In the genomic region with DNA sequence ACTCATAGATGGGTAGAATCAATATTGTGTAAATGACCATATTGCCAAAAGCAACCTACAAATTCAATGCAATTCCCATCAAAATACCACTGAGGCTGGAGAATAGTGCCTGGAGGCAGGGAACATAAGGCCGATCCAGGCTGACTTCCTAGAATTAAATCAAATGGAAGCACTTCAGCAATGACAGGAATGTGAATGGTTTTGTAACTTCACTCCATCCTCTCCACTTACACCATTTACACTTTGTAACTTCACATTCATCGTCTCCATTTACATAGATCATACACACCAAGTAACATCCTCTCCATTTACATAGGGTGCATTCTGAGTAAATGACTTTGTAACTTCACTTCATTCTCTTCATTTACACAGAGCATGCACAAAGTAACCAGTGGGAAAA, we compare ENCODE assay signal across 24 cellular contexts. TPM values are rescaled to one million over a fixed set of nuclear protein-coding genes. Genes with fewer than 3 reads are reported as not detected.
DNase-seq lines count a peak whose midpoint lies in the region; ATAC-seq and TF ChIP-seq lines count a peak whose summit lies in the region.
"Had no signal": no experiment of that assay in that cellular context is flagged by ENCODE, and none has a peak within 500 bp of the region (broad histone marks: within the 10 kb centered on the region; RNA-seq: fewer than 3 reads in every experiment).

No MANE protein-coding gene starts in this region.

- DNase-seq in IMR-90 (peak; percentile 39), dedifferentiated amniotic fluid mesenchymal stem cell (ENCODE audit: extremely low spot score) (peak; percentile 58), OCI-M2 (lab: John Stamatoyannopoulos, UW; ENCODE audit: unreplicated experiment) (no peak), cortex of kidney (lab: John Stamatoyannopoulos, UW) (no peak), AML-193 (lab: John Stamatoyannopoulos, UW) (no peak)
- DNase-seq in activated CD8-positive, alpha-beta T cell treated with anti-CD3 and anti-CD28 coated beads for 36 hours, result no peak
- DNase-seq: activated CD4-positive, alpha-beta T cell treated with anti-CD3 and anti-CD28 coated beads, Interleukin-2, amount 50 U/mL, for 1 hour; activated T-cell treated with anti-CD3 and anti-CD28 coated beads, Interleukin-2, amount 50 U/mL, for 1 hour; COR-L47; effector CD8-positive, alpha-beta T cell; foreskin keratinocyte; lower lobe of right lung; NCI-H1694; NCI-H524 treated with DMSO at 0.1 percent for 48 hours; PC-9; stimulated activated naive CD8-positive, alpha-beta T cell treated with anti-CD3 and anti-CD28 coated beads, Interleukin-15, amount 100 ng/mL, for 72 hours had no signal

- no peak for TF ChIP-seq POLR2A in IMR-90 (IDR thresholded peaks at IDR 0.05; ENCODE audit: low read depth, low read length)

- no peak overlapping the region for H3K56ac ChIP-seq in IMR-90 (ENCODE audit: extremely low read depth, insufficient read depth, low read length)

- peak; percentile 76 for ATAC-seq in IMR-90 (ENCODE audit: low read depth)
- ATAC-seq in activated CD8-positive, alpha-beta T cell treated with anti-CD3 and anti-CD28 coated beads for 36 hours, result no peak
- ATAC-seq: foreskin keratinocyte; GM12878; lower lobe of right lung; natural killer cell treated with Interleukin-12 subunit alpha and Interleukin-12 subunit beta and Interleukin-15 and Interleukin-18, amount 100 ng/mL, for 72 hours; stimulated activated naive CD8-positive, alpha-beta T cell treated with anti-CD3 and anti-CD28 coated beads, Interleukin-15, amount 100 ng/mL, for 72 hours had no signal

- peaks cover 5% of the 10 kb centered on the region for H3K9me1 ChIP-seq in IMR-90 (ENCODE audit: insufficient read depth, low read length)

- H3K27me3 ChIP-seq in BLaER1 (no peaks in the 10 kb centered on the region), IMR-90 (ENCODE audit: control insufficient read depth, insufficient read depth, low read length) (no peaks in the 10 kb centered on the region)
- H3K27me3 ChIP-seq: breast epithelium, foreskin keratinocyte had no signal

- no peak overlapping the region for H2AFZ ChIP-seq in IMR-90 (replicated peaks; ENCODE audit: low read length, poor library complexity)
- H2AFZ ChIP-seq: PC-9 had no signal

- H3K4ac ChIP-seq in IMR-90 (ENCODE audit: low read depth, low read length), result no peak overlapping the region

- H3K27ac ChIP-seq in BLaER1 (no peak overlapping the region), IMR-90 (ENCODE audit: insufficient read depth, low read length) (no peak overlapping the region), mesodermal cell (ENCODE audit: low read depth, low read length, severe bottlenecking) (peak overlapping the region; percentile 29)
- H3K27ac ChIP-seq: breast epithelium, foreskin keratinocyte, lower lobe of right lung, PC-9 had no signal

- dilution Hi-C loops in IMR-90 (cut with HindIII; ENCODE audit: low sequenced_read_pairs, unreplicated experiment), result no loop called here

- H3K9ac ChIP-seq in BLaER1 (no peak overlapping the region), IMR-90 (ENCODE audit: low read depth, low read length) (no peak overlapping the region)

- H3K4me3 ChIP-seq in BLaER1 (no peak overlapping the region), IMR-90 (ENCODE audit: insufficient read depth, low read depth, low read length) (no peak overlapping the region), mesodermal cell (ENCODE audit: extremely low read depth, insufficient read depth, low read length, poor library complexity, severe bottlenecking) (no peak overlapping the region)
- H3K4me3 ChIP-seq: breast epithelium, GM12878, lower lobe of right lung, PC-9 had no signal

- in situ Hi-C loops in IMR-90 (cut with MboI; ENCODE audit: low sequenced_read_pairs), result no loop called here

- H3K14ac ChIP-seq in IMR-90 (replicated peaks; ENCODE audit: low read depth, low read length), result no peak overlapping the region

- H3K36me3 ChIP-seq in BLaER1 (no peaks in the 10 kb centered on the region), IMR-90 (ENCODE audit: control insufficient read depth, insufficient read depth, low read length) (no peaks in the 10 kb centered on the region), mesodermal cell (ENCODE audit: control insufficient read depth, insufficient read depth, low read length) (no peaks in the 10 kb centered on the region)
- H3K36me3 ChIP-seq: breast epithelium, lower lobe of right lung had no signal

- TF ChIP-seq RAD21 in IMR-90 (IDR thresholded peaks at IDR 0.05; ENCODE audit: low read length), result no peak

- H3K18ac ChIP-seq in IMR-90 (ENCODE audit: low read depth, low read length), result peak overlapping the region; percentile 61; the same call in 1 of the 2 replicates

- no peak overlapping the region for H4K5ac ChIP-seq in IMR-90 (ENCODE audit: low read depth, low read length)

- 100% methylated on average over 1 of the region's 2 CpGs; no CpG with 5 or more reads in 1 of the 2 experiments for WGBS in IMR-90 (ENCODE audit: extremely low coverage in 2 of 2, insufficient read length in 1 of 2), 2 experiments
- whole genome bisulfite sequencing in mesodermal cell (ENCODE audit: insufficient coverage in 2 of 2), 2 experiments, result 88 to 89% methylated on average over 1 of the region's 2 CpGs

- H2BK20ac ChIP-seq in IMR-90 (ENCODE audit: low read depth, low read length), result peak overlapping the region; percentile 0; the same call in 1 of the 2 replicates

- BruUV-seq in IMR-90 (replicated peaks; lab: Mats Ljungman, UMichigan), result no TSS peak

- no peak overlapping the region for H2AK9ac ChIP-seq in IMR-90 (replicated peaks; ENCODE audit: low read depth, low read length, poor library complexity)

- no peak overlapping the region for H4K91ac ChIP-seq in IMR-90 (ENCODE audit: insufficient read depth, low read depth, low read length)

- no peak for TF ChIP-seq CTCF in IMR-90 (conservative IDR thresholded peaks at IDR 0.05; ENCODE audit: low read depth, low read length)
- no peak for TF ChIP-seq CTCF in activated CD8-positive, alpha-beta T cell treated with anti-CD3 and anti-CD28 coated beads for 36 hours (IDR thresholded peaks at IDR 0.05)

- no peak overlapping the region for H2AK5ac ChIP-seq in IMR-90 (ENCODE audit: low read depth, low read length)

- no peak overlapping the region for H4K8ac ChIP-seq in IMR-90 (ENCODE audit: low read depth in 2 of 2, low read length in 2 of 2)

- H3K4me1 Mint-ChIP-seq in activated CD8-positive, alpha-beta T cell treated with anti-CD3 and anti-CD28 coated beads for 36 hours (ENCODE audit: low read depth), result no peaks in the 10 kb centered on the region
- H3K4me1 Mint-ChIP-seq: activated naive CD4-positive, alpha-beta T cell treated with anti-CD3 and anti-CD28 coated beads, Interleukin-2, amount 50 U/mL, for 24 hours; stimulated activated naive CD8-positive, alpha-beta T cell treated with anti-CD3 and anti-CD28 coated beads, Interleukin-15, amount 100 ng/mL, for 72 hours had no signal

- POLR2A ChIA-PET in IMR-90 (lab: Charles Lee; ENCODE audit: unreplicated experiment), result no interaction called here
- POLR2A ChIA-PET in activated CD8-positive, alpha-beta T cell treated with anti-CD3 and anti-CD28 coated beads for 36 hours (lab: Charles Lee), result no interaction called here

- H2BK120ac ChIP-seq in IMR-90 (ENCODE audit: low read depth, low read length), result no peak overlapping the region

- CTCF ChIA-PET in IMR-90 (lab: Yijun Ruan, JAX), result interaction anchor here (0.6 kb wide), 1 partner anchor 19 kb away, joined by 3 read pairs; no protein-coding TSS in a partner anchor
- CTCF ChIA-PET in activated CD8-positive, alpha-beta T cell treated with anti-CD3 and anti-CD28 coated beads for 36 hours (lab: Charles Lee), result no interaction called here

- H3K4me3 Mint-ChIP-seq in activated CD8-positive, alpha-beta T cell treated with anti-CD3 and anti-CD28 coated beads for 36 hours, result no peak overlapping the region
- H3K4me3 Mint-ChIP-seq: activated naive CD4-positive, alpha-beta T cell treated with anti-CD3 and anti-CD28 coated beads, Interleukin-2, amount 50 U/mL, for 24 hours; natural killer cell treated with Interleukin-12 subunit alpha and Interleukin-12 subunit beta and Interleukin-15 and Interleukin-18, amount 100 ng/mL, for 72 hours; stimulated activated naive CD8-positive, alpha-beta T cell treated with anti-CD3 and anti-CD28 coated beads, Interleukin-15, amount 100 ng/mL, for 72 hours had no signal

- H3K4me2 ChIP-seq in BLaER1 (peak overlapping the region; percentile 49; the same call in 1 of the 2 replicates), IMR-90 (ENCODE audit: low read depth, low read length) (peak overlapping the region; percentile 67)
- H3K4me2 ChIP-seq: PC-9 had no signal

- no peak overlapping the region for H3K27ac Mint-ChIP-seq in activated CD8-positive, alpha-beta T cell treated with anti-CD3 and anti-CD28 coated beads for 36 hours
- H3K27ac Mint-ChIP-seq: activated naive CD4-positive, alpha-beta T cell treated with anti-CD3 and anti-CD28 coated beads, Interleukin-2, amount 50 U/mL, for 24 hours; natural killer cell treated with Interleukin-12 subunit alpha and Interleukin-12 subunit beta and Interleukin-15 and Interleukin-18, amount 100 ng/mL, for 72 hours; stimulated activated naive CD8-positive, alpha-beta T cell treated with anti-CD3 and anti-CD28 coated beads, Interleukin-15, amount 100 ng/mL, for 72 hours had no signal

- H3K23ac ChIP-seq in IMR-90 (ENCODE audit: low read depth, low read length), result no peak overlapping the region

- peaks cover 22% of the 10 kb centered on the region for H3K4me1 ChIP-seq in BLaER1
- peaks cover 6% of the 10 kb centered on the region for H3K4me1 ChIP-seq in IMR-90 (ENCODE audit: control insufficient read depth, insufficient read depth, low read length)
- H3K4me1 ChIP-seq in mesodermal cell (ENCODE audit: control insufficient read depth, insufficient read depth, low read length, poor library complexity, severe bottlenecking), result peaks cover 6% of the 10 kb centered on the region
- H3K4me1 ChIP-seq: breast epithelium, foreskin keratinocyte, lower lobe of right lung had no signal

- H2BK5ac ChIP-seq in IMR-90 (ENCODE audit: low read depth, low read length, poor library complexity, severe bottlenecking), result peak overlapping the region; percentile 35

- peaks cover 8% of the 10 kb centered on the region for H3K9me3 Mint-ChIP-seq in activated CD8-positive, alpha-beta T cell treated with anti-CD3 and anti-CD28 coated beads for 36 hours

- H3K79me1 ChIP-seq in IMR-90 (ENCODE audit: low read depth in 1 of 2, low read length in 2 of 2), result no peaks in the 10 kb centered on the region

- H3K9me3 ChIP-seq in BLaER1 (peaks cover 21% of the 10 kb centered on the region; the same call in 1 of the 2 replicates), IMR-90 (ENCODE audit: control insufficient read depth, insufficient read depth, low read length) (no peaks in the 10 kb centered on the region), mesodermal cell (ENCODE audit: control insufficient read depth, low read length) (no peaks in the 10 kb centered on the region)
- H3K9me3 ChIP-seq: breast epithelium, lower lobe of right lung had no signal

- no peaks in the 10 kb centered on the region for H3K27me3 Mint-ChIP-seq in activated CD8-positive, alpha-beta T cell treated with anti-CD3 and anti-CD28 coated beads for 36 hours
- H3K27me3 Mint-ChIP-seq: activated naive CD4-positive, alpha-beta T cell treated with anti-CD3 and anti-CD28 coated beads, Interleukin-2, amount 50 U/mL, for 24 hours; natural killer cell treated with Interleukin-12 subunit alpha and Interleukin-12 subunit beta and Interleukin-15 and Interleukin-18, amount 100 ng/mL, for 72 hours; stimulated activated naive CD8-positive, alpha-beta T cell treated with anti-CD3 and anti-CD28 coated beads, Interleukin-15, amount 100 ng/mL, for 72 hours had no signal

- H4K20me1 ChIP-seq in BLaER1 (no peaks in the 10 kb centered on the region), IMR-90 (ENCODE audit: insufficient read depth, low read length) (no peaks in the 10 kb centered on the region)

- no peaks in the 10 kb centered on the region for H3K36me3 Mint-ChIP-seq in activated CD8-positive, alpha-beta T cell treated with anti-CD3 and anti-CD28 coated beads for 36 hours (ENCODE audit: low read depth)
- H3K36me3 Mint-ChIP-seq: activated naive CD4-positive, alpha-beta T cell treated with anti-CD3 and anti-CD28 coated beads, Interleukin-2, amount 50 U/mL, for 24 hours; natural killer cell treated with Interleukin-12 subunit alpha and Interleukin-12 subunit beta and Interleukin-15 and Interleukin-18, amount 100 ng/mL, for 72 hours had no signal

- H2BK15ac ChIP-seq in IMR-90 (ENCODE audit: low read depth, low read length), result no peak overlapping the region

- intact Hi-C loops in IMR-90 (cut with micrococcal nuclease), result no loop called here
- intact Hi-C loops in activated CD8-positive, alpha-beta T cell treated with anti-CD3 and anti-CD28 coated beads for 36 hours (cut with micrococcal nuclease), result no loop called here

RNA-seq across cellular contexts. Expression of a gene that starts 11.6 kb away (rescaled TPM):
- not detected in 2 replicates for total RNA-seq in IMR-90 (2012; rRNA removed)
- not detected in 2 replicates for polyA plus RNA-seq in IMR-90 (2012; rRNA removed)
- not detected in 2 replicates for polyA plus RNA-seq in IMR-90 (2012; cell fraction: cytosol; rRNA removed)
- polyA plus RNA-seq in IMR-90 (2012; cell fraction: nucleus; rRNA removed; ENCODE audit: low replicate concordance), result not detected in 2 replicates
- not detected for polyA plus RNA-seq in mesodermal cell (2013, experiment 1 of 2)
- not detected for polyA plus RNA-seq in mesodermal cell (2013, experiment 2 of 2)
- not detected for total RNA-seq in activated CD8-positive, alpha-beta T cell treated with anti-CD3 and anti-CD28 coated beads for 36 hours
- total RNA-seq: A673; foreskin keratinocyte; GM12878; lower lobe of right lung; natural killer cell treated with Interleukin-12 subunit alpha and Interleukin-12 subunit beta and Interleukin-15 and Interleukin-18, amount 100 ng/mL, for 72 hours; PC-9; pulmonary artery endothelial cell had no signal
- polyA plus RNA-seq: foreskin keratinocyte, GM12878 had no signal

Comparison
In these comparisons a context has a peak if more than half of its experiments do, and no peak if none do; other contexts are left out.
1. DNase-seq: peak in IMR-90 (single experiment) and dedifferentiated amniotic fluid mesenchymal stem cell (single experiment); none in OCI-M2 (single experiment), cortex of kidney (single experiment), activated CD8-positive, alpha-beta T cell treated with anti-CD3 and anti-CD28 coated beads for 36 hours (single experiment) and AML-193 (0 of 2).